Comparison of ENCODE assay signal across 1 cellular context in genomic region chr9:130448035-130448624, GRCh38.
TF ChIP-seq lines count a peak whose summit lies in the region.

No MANE protein-coding gene starts in this region.

TF ChIP-seq in K562, 482 proteins besides CTCF, POLR2A, EP300 and RAD21 (continued from another document and continues in another):
- TF ChIP-seq, protein P1, sequence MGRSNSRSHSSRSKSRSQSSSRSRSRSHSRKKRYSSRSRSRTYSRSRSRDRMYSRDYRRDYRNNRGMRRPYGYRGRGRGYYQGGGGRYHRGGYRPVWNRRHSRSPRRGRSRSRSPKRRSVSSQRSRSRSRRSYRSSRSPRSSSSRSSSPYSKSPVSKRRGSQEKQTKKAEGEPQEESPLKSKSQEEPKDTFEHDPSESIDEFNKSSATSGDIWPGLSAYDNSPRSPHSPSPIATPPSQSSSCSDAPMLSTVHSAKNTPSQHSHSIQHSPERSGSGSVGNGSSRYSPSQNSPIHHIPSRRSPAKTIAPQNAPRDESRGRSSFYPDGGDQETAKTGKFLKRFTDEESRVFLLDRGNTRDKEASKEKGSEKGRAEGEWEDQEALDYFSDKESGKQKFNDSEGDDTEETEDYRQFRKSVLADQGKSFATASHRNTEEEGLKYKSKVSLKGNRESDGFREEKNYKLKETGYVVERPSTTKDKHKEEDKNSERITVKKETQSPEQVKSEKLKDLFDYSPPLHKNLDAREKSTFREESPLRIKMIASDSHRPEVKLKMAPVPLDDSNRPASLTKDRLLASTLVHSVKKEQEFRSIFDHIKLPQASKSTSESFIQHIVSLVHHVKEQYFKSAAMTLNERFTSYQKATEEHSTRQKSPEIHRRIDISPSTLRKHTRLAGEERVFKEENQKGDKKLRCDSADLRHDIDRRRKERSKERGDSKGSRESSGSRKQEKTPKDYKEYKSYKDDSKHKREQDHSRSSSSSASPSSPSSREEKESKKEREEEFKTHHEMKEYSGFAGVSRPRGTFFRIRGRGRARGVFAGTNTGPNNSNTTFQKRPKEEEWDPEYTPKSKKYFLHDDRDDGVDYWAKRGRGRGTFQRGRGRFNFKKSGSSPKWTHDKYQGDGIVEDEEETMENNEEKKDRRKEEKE (IDR thresholded peaks at IDR 0.05; ENCODE audit: borderline replicate concordance in 1 of 2, control insufficient read depth in 1 of 2, low read depth in 2 of 2, low read length in 1 of 2): no peak
- peak in 1 of 2 experiments; percentile 55; a peak in 2 of 4 replicates for TF ChIP-seq RCOR1 (IDR thresholded peaks at IDR 0.05; ENCODE audit: borderline replicate concordance in 1 of 2, low read depth in 2 of 2, low read length in 2 of 2)
- TF ChIP-seq, protein P2, sequence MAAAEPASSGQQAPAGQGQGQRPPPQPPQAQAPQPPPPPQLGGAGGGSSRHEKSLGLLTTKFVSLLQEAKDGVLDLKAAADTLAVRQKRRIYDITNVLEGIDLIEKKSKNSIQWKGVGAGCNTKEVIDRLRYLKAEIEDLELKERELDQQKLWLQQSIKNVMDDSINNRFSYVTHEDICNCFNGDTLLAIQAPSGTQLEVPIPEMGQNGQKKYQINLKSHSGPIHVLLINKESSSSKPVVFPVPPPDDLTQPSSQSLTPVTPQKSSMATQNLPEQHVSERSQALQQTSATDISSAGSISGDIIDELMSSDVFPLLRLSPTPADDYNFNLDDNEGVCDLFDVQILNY (CRISPR knock-in tag; IDR thresholded peaks at IDR 0.05): no peak
- no peak; the same call in 1 of the 2 replicates for TF ChIP-seq ZNF12 (CRISPR knock-in tag; IDR thresholded peaks at IDR 0.05)
- TF ChIP-seq ILK (tag; IDR thresholded peaks at IDR 0.05; ENCODE audit: borderline replicate concordance, low read depth): no peak
- TF ChIP-seq, protein P3, sequence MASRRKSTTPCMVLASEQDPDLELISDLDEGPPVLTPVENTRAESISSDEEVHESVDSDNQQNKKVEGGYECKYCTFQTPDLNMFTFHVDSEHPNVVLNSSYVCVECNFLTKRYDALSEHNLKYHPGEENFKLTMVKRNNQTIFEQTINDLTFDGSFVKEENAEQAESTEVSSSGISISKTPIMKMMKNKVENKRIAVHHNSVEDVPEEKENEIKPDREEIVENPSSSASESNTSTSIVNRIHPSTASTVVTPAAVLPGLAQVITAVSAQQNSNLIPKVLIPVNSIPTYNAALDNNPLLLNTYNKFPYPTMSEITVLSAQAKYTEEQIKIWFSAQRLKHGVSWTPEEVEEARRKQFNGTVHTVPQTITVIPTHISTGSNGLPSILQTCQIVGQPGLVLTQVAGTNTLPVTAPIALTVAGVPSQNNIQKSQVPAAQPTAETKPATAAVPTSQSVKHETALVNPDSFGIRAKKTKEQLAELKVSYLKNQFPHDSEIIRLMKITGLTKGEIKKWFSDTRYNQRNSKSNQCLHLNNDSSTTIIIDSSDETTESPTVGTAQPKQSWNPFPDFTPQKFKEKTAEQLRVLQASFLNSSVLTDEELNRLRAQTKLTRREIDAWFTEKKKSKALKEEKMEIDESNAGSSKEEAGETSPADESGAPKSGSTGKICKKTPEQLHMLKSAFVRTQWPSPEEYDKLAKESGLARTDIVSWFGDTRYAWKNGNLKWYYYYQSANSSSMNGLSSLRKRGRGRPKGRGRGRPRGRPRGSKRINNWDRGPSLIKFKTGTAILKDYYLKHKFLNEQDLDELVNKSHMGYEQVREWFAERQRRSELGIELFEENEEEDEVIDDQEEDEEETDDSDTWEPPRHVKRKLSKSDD (conservative IDR thresholded peaks at IDR 0.05; ENCODE audit: low read length): no peak
- peak in 1 of 2 experiments; percentile 60; a peak in 1 of 4 replicates for TF ChIP-seq HDAC1 (IDR thresholded peaks at IDR 0.05)
- TF ChIP-seq, protein P4, sequence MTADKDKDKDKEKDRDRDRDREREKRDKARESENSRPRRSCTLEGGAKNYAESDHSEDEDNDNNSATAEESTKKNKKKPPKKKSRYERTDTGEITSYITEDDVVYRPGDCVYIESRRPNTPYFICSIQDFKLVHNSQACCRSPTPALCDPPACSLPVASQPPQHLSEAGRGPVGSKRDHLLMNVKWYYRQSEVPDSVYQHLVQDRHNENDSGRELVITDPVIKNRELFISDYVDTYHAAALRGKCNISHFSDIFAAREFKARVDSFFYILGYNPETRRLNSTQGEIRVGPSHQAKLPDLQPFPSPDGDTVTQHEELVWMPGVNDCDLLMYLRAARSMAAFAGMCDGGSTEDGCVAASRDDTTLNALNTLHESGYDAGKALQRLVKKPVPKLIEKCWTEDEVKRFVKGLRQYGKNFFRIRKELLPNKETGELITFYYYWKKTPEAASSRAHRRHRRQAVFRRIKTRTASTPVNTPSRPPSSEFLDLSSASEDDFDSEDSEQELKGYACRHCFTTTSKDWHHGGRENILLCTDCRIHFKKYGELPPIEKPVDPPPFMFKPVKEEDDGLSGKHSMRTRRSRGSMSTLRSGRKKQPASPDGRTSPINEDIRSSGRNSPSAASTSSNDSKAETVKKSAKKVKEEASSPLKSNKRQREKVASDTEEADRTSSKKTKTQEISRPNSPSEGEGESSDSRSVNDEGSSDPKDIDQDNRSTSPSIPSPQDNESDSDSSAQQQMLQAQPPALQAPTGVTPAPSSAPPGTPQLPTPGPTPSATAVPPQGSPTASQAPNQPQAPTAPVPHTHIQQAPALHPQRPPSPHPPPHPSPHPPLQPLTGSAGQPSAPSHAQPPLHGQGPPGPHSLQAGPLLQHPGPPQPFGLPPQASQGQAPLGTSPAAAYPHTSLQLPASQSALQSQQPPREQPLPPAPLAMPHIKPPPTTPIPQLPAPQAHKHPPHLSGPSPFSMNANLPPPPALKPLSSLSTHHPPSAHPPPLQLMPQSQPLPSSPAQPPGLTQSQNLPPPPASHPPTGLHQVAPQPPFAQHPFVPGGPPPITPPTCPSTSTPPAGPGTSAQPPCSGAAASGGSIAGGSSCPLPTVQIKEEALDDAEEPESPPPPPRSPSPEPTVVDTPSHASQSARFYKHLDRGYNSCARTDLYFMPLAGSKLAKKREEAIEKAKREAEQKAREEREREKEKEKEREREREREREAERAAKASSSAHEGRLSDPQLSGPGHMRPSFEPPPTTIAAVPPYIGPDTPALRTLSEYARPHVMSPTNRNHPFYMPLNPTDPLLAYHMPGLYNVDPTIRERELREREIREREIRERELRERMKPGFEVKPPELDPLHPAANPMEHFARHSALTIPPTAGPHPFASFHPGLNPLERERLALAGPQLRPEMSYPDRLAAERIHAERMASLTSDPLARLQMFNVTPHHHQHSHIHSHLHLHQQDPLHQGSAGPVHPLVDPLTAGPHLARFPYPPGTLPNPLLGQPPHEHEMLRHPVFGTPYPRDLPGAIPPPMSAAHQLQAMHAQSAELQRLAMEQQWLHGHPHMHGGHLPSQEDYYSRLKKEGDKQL (CRISPR knock-in tag; IDR thresholded peaks at IDR 0.05; ENCODE audit: borderline replicate concordance): no peak
- TF ChIP-seq RHOXF2B (CRISPR knock-in tag; conservative IDR thresholded peaks at IDR 0.05): 0 out of 2 replicates have a peak, but pooled peaks have one; percentile 63
- no peak for TF ChIP-seq E2F4 (CRISPR knock-in tag; IDR thresholded peaks at IDR 0.05; ENCODE audit: low read depth)
- TF ChIP-seq, protein P5, sequence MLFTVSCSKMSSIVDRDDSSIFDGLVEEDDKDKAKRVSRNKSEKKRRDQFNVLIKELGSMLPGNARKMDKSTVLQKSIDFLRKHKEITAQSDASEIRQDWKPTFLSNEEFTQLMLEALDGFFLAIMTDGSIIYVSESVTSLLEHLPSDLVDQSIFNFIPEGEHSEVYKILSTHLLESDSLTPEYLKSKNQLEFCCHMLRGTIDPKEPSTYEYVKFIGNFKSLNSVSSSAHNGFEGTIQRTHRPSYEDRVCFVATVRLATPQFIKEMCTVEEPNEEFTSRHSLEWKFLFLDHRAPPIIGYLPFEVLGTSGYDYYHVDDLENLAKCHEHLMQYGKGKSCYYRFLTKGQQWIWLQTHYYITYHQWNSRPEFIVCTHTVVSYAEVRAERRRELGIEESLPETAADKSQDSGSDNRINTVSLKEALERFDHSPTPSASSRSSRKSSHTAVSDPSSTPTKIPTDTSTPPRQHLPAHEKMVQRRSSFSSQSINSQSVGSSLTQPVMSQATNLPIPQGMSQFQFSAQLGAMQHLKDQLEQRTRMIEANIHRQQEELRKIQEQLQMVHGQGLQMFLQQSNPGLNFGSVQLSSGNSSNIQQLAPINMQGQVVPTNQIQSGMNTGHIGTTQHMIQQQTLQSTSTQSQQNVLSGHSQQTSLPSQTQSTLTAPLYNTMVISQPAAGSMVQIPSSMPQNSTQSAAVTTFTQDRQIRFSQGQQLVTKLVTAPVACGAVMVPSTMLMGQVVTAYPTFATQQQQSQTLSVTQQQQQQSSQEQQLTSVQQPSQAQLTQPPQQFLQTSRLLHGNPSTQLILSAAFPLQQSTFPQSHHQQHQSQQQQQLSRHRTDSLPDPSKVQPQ (CRISPR knock-in tag; IDR thresholded peaks at IDR 0.05; ENCODE audit: borderline replicate concordance): no peak
- TF ChIP-seq ZBTB2 (IDR thresholded peaks at IDR 0.05): no peak
- no peak for TF ChIP-seq CBFA2T2 (conservative IDR thresholded peaks at IDR 0.05)
- peak; percentile 71 for TF ChIP-seq ZEB2 (IDR thresholded peaks at IDR 0.05)
- TF ChIP-seq VEZF1 (CRISPR knock-in tag; IDR thresholded peaks at IDR 0.05): peak; percentile 85
- TF ChIP-seq BRD9 (IDR thresholded peaks at IDR 0.05; ENCODE audit: low read depth, partially characterized antibody): peak; percentile 48
- peak; percentile 100 for TF ChIP-seq CEBPG (CRISPR knock-in tag; IDR thresholded peaks at IDR 0.05)
- peak; percentile 97 for TF ChIP-seq CEBPG (tag; conservative IDR thresholded peaks at IDR 0.05 in 1 of 2, IDR thresholded peaks at IDR 0.05 in 1 of 2)
- peak; percentile 96 for TF ChIP-seq ZSCAN32 (CRISPR knock-in tag; IDR thresholded peaks at IDR 0.05)
- TF ChIP-seq CREB1 (IDR thresholded peaks at IDR 0.05): no peak
- TF ChIP-seq CREB1 (CRISPR knock-in tag; IDR thresholded peaks at IDR 0.05): no peak
- TF ChIP-seq ZNF212 (CRISPR knock-in tag; IDR thresholded peaks at IDR 0.05): no peak
- TF ChIP-seq KAT7 (CRISPR knock-in tag; IDR thresholded peaks at IDR 0.05; ENCODE audit: borderline replicate concordance): no peak
- no peak for TF ChIP-seq MCM2 (IDR thresholded peaks at IDR 0.05; ENCODE audit: low read depth)
- no peak for TF ChIP-seq SMAD3 (CRISPR knock-in tag; conservative IDR thresholded peaks at IDR 0.05)
- peak; percentile 66; the same call in 1 of the 2 replicates for TF ChIP-seq ZNF583 (CRISPR knock-in tag; IDR thresholded peaks at IDR 0.05)
- no peak for TF ChIP-seq STAT5A (IDR thresholded peaks at IDR 0.05; ENCODE audit: borderline replicate concordance, low read length)
- no peak for TF ChIP-seq ZNF408 (CRISPR knock-in tag; IDR thresholded peaks at IDR 0.05; ENCODE audit: low read depth)
- peak; percentile 89 for TF ChIP-seq SMAD4 (CRISPR knock-in tag; conservative IDR thresholded peaks at IDR 0.05)
- no peak for TF ChIP-seq FOXK1 (CRISPR knock-in tag; IDR thresholded peaks at IDR 0.05; ENCODE audit: borderline replicate concordance)
- TF ChIP-seq SUPT5H (IDR thresholded peaks at IDR 0.05): no peak
- TF ChIP-seq BMI1 (IDR thresholded peaks at IDR 0.05; ENCODE audit: low read length): no peak
- no peak for TF ChIP-seq TFAM (CRISPR knock-in tag; conservative IDR thresholded peaks at IDR 0.05)
- TF ChIP-seq, protein P6, sequence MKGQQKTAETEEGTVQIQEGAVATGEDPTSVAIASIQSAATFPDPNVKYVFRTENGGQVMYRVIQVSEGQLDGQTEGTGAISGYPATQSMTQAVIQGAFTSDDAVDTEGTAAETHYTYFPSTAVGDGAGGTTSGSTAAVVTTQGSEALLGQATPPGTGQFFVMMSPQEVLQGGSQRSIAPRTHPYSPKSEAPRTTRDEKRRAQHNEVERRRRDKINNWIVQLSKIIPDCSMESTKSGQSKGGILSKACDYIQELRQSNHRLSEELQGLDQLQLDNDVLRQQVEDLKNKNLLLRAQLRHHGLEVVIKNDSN (CRISPR knock-in tag; IDR thresholded peaks at IDR 0.05): peak; percentile 39; the same call in 1 of the 2 replicates
- no peak for TF ChIP-seq ZNF121 (CRISPR knock-in tag; conservative IDR thresholded peaks at IDR 0.05)
- TF ChIP-seq POLR2B (IDR thresholded peaks at IDR 0.05; ENCODE audit: low read depth, partially characterized antibody): no peak
- TF ChIP-seq MBD2 (IDR thresholded peaks at IDR 0.05; ENCODE audit: borderline replicate concordance, low read depth): no peak
- TF ChIP-seq ZNF431 (CRISPR knock-in tag; IDR thresholded peaks at IDR 0.05): no peak
